In genomic region chr19:19865750-19866598, GRCh38 we compare ENCODE assay signal across 8 cellular contexts. TPM values are rescaled to one million over a fixed set of nuclear protein-coding genes. Genes with fewer than 3 reads are reported as not detected.
DNase-seq lines count a peak whose midpoint lies in the region; ATAC-seq and TF ChIP-seq lines count a peak whose summit lies in the region.

TSS of gene ZNF253 (plus strand) at chr19:19865882. CDS start at chr19:19865997, 115 bp downstream.

- peak within 1 kb of the TSS; percentile 98 for H3K27ac Mint-ChIP-seq in activated CD4-positive, alpha-beta memory T cell treated with anti-CD3 and anti-CD28 coated beads for 36 hours

- H3K36me3 ChIP-seq in BLaER1 treated with 17β-estradiol and CSF1 and Interleukin-3, amounts not matched to agents 10 nM and 100 nM, result peaks cover 28 to 44% (median 40%) of the 10 kb centered on the region in 11 experiments
- H3K36me3 ChIP-seq in duodenal mucosa (ENCODE audit: control insufficient read depth in 1 of 2, insufficient read depth in 2 of 2, low read length in 2 of 2) (no peaks in the 10 kb centered on the region), right lobe of liver (no peaks in the 10 kb centered on the region)

- peaks cover 1% of the 10 kb centered on the region for H3K36me3 Mint-ChIP-seq in activated CD4-positive, alpha-beta memory T cell treated with anti-CD3 and anti-CD28 coated beads for 36 hours

- H3K4me3 Mint-ChIP-seq in activated CD4-positive, alpha-beta memory T cell treated with anti-CD3 and anti-CD28 coated beads for 36 hours, result peak within 1 kb of the TSS; percentile 99

- POLR2A ChIA-PET in activated CD4-positive, alpha-beta memory T cell treated with anti-CD3 and anti-CD28 coated beads for 36 hours (lab: Charles Lee), result interaction anchor here (0.6 to 3.7 kb wide), 17 partner anchors 9 to 274 kb away, joined by 3 to 49 read pairs (median 4); partner anchors contain the start of genes ZNF101, ZNF14, ZNF506 and ZNF93

- H3K27ac ChIP-seq in BLaER1 treated with 17β-estradiol and CSF1 and Interleukin-3, amounts not matched to agents 10 nM and 100 nM, result peak within 1 kb of the TSS; percentile 89 to 100 (median 97)
- H3K27ac ChIP-seq in duodenal mucosa (ENCODE audit: low read depth, low read length) (peak within 1 kb of the TSS; percentile 90), right lobe of liver (peak within 1 kb of the TSS; percentile 78 to 93 (median 89))

- DNase-seq in NCI-H774 (lab: John Stamatoyannopoulos, UW) (peak; percentile 93), right lobe of liver (peak; percentile 96 to 97 (median 96))
- DNase-seq in activated CD4-positive, alpha-beta memory T cell treated with anti-CD3 and anti-CD28 coated beads for 36 hours, result peak; percentile 98
- DNase-seq in stimulated activated CD4-positive, alpha-beta T cell treated with anti-CD3 and anti-CD28 coated beads, Interleukin-4, amount 100 ng/mL, for 24 hours, result peak; percentile 97

- CTCF ChIA-PET in activated CD4-positive, alpha-beta memory T cell treated with anti-CD3 and anti-CD28 coated beads for 36 hours (lab: Charles Lee), result interaction anchor here (0.6 to 1.4 kb wide), 6 partner anchors 9 to 90 kb away, joined by 3 to 7 read pairs (median 3); partner anchors contain the start of genes ZNF506 and ZNF93

- peak; percentile 96 for ATAC-seq in GM19328 (IDR thresholded peaks at IDR 0.05; ENCODE audit: unreplicated experiment)
- peak; percentile 94 for ATAC-seq in HG03521 (IDR thresholded peaks at IDR 0.05; ENCODE audit: unreplicated experiment)
- ATAC-seq in right lobe of liver, result peak; percentile 99

- no peak for TF ChIP-seq CTCF in right lobe of liver (IDR thresholded peaks at IDR 0.05)

- no peaks in the 10 kb centered on the region for H3K27me3 ChIP-seq in BLaER1 treated with 17β-estradiol and CSF1 and Interleukin-3, amounts not matched to agents 10 nM and 100 nM
- no peaks in the 10 kb centered on the region for H3K27me3 ChIP-seq in duodenal mucosa (ENCODE audit: control insufficient read depth in 1 of 2, insufficient read depth in 2 of 2, low read length in 2 of 2)
- H3K27me3 ChIP-seq in right lobe of liver, result no peaks in the 10 kb centered on the region

- no peaks in the 10 kb centered on the region for H3K9me3 Mint-ChIP-seq in activated CD4-positive, alpha-beta memory T cell treated with anti-CD3 and anti-CD28 coated beads for 36 hours

- peaks cover 80 to 88% (median 85%) of the 10 kb centered on the region in 11 experiments for H3K9me3 ChIP-seq in BLaER1 treated with 17β-estradiol and CSF1 and Interleukin-3, amounts not matched to agents 10 nM and 100 nM (replicated peaks in 1 of 11)
- peaks cover 9 to 11% of the 10 kb centered on the region in 2 donors for H3K9me3 ChIP-seq in duodenal mucosa (ENCODE audit: control insufficient read depth in 1 of 2, low read length in 2 of 2)
- peaks cover 0 to 5% (median 0%) of the 10 kb centered on the region in 4 donors for H3K9me3 ChIP-seq in right lobe of liver

- H4K20me1 ChIP-seq in BLaER1 treated with 17β-estradiol and CSF1 and Interleukin-3, amounts not matched to agents 10 nM and 100 nM, result no peaks in the 10 kb centered on the region

- no peaks in the 10 kb centered on the region for H3K27me3 Mint-ChIP-seq in activated CD4-positive, alpha-beta memory T cell treated with anti-CD3 and anti-CD28 coated beads for 36 hours

- H3K4me1 ChIP-seq in BLaER1 treated with 17β-estradiol and CSF1 and Interleukin-3, amounts not matched to agents 10 nM and 100 nM, result peaks cover 4 to 18% (median 7%) of the 10 kb centered on the region in 10 experiments; a peak in 10 of 20 replicates
- peaks cover 0 to 6% of the 10 kb centered on the region in 2 donors for H3K4me1 ChIP-seq in duodenal mucosa (ENCODE audit: control insufficient read depth in 1 of 2, insufficient read depth in 2 of 2, low read length in 2 of 2)
- H3K4me1 ChIP-seq in right lobe of liver, result peaks cover 0 to 12% (median 0%) of the 10 kb centered on the region in 4 donors

- WGBS in right lobe of liver (ENCODE audit: insufficient coverage, low coverage, low lambda C conversion rate, missing lambda C conversion rate), result 0% methylated on average over 27 of the region's 43 CpGs

- TF ChIP-seq POLR2A in right lobe of liver (IDR thresholded peaks at IDR 0.05), result peak; percentile 96

- intact Hi-C loops in activated CD4-positive, alpha-beta memory T cell treated with anti-CD3 and anti-CD28 coated beads for 36 hours (cut with micrococcal nuclease), result loop anchor here (1.0 to 5.0 kb wide), 6 partner anchors 34 to 198 kb away; partner anchors contain the start of genes ZNF101, ZNF14, ZNF506 and ZNF682
- intact Hi-C loops in right lobe of liver (cut with DNase I), result no loop called here

- peak within 1 kb of the TSS; percentile 90 to 100 (median 98) for H3K9ac ChIP-seq in BLaER1 treated with 17β-estradiol and CSF1 and Interleukin-3, amounts not matched to agents 10 nM and 100 nM
- H3K9ac ChIP-seq in duodenal mucosa (ENCODE audit: low read depth in 1 of 2, low read length in 2 of 2), result peak within 1 kb of the TSS; percentile 90 to 96

- peak within 1 kb of the TSS; percentile 63 to 92 (median 86) for H3K4me3 ChIP-seq in BLaER1 treated with 17β-estradiol and CSF1 and Interleukin-3, amounts not matched to agents 10 nM and 100 nM
- H3K4me3 ChIP-seq in duodenal mucosa (ENCODE audit: low read depth in 1 of 2, low read length in 2 of 2), result peak within 1 kb of the TSS; percentile 89 to 97
- H3K4me3 ChIP-seq in right lobe of liver, result peak within 1 kb of the TSS; percentile 79 to 82 (median 81)

- H3K4me2 ChIP-seq in BLaER1 treated with 17β-estradiol and CSF1 and Interleukin-3, amounts not matched to agents 10 nM and 100 nM, result peak within 1 kb of the TSS; percentile 60 to 92 (median 77)

- H3K4me1 Mint-ChIP-seq in activated CD4-positive, alpha-beta memory T cell treated with anti-CD3 and anti-CD28 coated beads for 36 hours (ENCODE audit: low read depth), result peaks cover 19% of the 10 kb centered on the region

RNA-seq across cellular contexts. Expression of gene ZNF253, which starts in this region (rescaled TPM):
- 10 to 100 TPM; 11.0 to 12.9 TPM for total RNA-seq in activated CD4-positive, alpha-beta memory T cell treated with anti-CD3 and anti-CD28 coated beads for 36 hours
- total RNA-seq in right lobe of liver, result 1 to 10 TPM; 3.6 to 6.7 (median 4.4) TPM

Comparison
In these comparisons a context has a peak if more than half of its experiments do, and no peak if none do; other contexts are left out.
1. Peak in every context shown above with its lines: DNase-seq, ATAC-seq, H3K4me3 ChIP-seq and H3K27ac ChIP-seq.